12 cellular contexts compared by ENCODE assay signal in the genomic region with DNA sequence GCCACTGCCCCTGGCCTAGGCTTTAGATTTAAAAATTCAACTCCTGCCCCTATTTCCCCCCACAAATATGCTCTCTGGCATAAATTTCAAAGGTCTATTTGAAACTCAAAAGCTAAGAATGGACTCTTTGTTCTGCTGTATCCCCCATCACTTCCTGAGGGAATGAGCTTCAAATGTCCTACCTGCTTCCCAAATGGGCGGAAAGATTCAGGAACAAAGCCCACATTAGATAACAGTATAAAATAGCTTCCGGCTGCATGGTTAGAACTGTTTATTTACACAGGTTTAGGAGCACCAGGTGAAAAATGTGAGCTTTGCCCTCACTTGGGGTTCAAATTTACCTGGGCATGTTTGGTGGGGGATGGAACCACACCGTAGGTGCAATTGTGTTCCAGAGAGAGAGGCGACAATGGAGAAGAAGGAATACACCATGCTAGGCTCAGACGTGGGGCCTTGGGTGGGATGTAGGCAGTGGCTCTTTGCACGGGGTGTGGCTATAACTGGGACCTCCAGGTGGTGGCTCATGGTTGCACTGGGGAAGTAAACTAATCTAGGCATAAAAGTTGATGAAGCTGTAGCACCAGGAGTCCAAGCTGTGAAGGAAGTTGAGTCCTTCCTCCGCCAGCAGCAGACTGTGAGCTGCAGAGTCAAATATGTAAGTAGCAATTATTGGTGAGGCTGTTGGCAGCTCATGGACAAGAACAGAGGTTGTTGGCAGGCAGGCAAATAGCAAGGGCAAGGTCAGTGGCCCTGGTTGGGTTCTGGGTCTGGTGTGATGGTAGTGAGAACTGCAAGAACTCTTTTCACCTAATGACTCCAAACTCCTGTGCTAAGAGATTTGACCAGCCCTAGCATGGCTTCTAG. TPM values are rescaled to one million over a fixed set of nuclear protein-coding genes. Genes with fewer than 3 reads are reported as not detected.
DNase-seq lines count a peak whose midpoint lies in the region; ATAC-seq, FAIRE-seq and TF ChIP-seq lines count a peak whose summit lies in the region.
"Had no signal": no experiment of that assay in that cellular context is flagged by ENCODE, and none has a peak within 500 bp of the region (broad histone marks: within the 10 kb centered on the region; RNA-seq: fewer than 3 reads in every experiment).

No MANE protein-coding gene starts in this region.

- TF ChIP-seq CTCF in HEK293 (tag by site-specific recombination; IDR thresholded peaks at IDR 0.05) (no peak), astrocyte (IDR thresholded peaks at IDR 0.05; ENCODE audit: insufficient read depth, low read depth, low read length) (no peak)

- no peaks in the 10 kb centered on the region for H3K36me3 Mint-ChIP-seq in astrocyte (ENCODE audit: low read depth, unreplicated experiment)
- H3K36me3 Mint-ChIP-seq in T-helper 2 cell treated with Interferon-gamma antibody and Interleukin-4, amounts not matched to agents 5 μg/mL and 100 μg/mL, for 36 hours (ENCODE audit: low read depth) = no peaks in the 10 kb centered on the region

- H3K27me3 ChIP-seq in astrocyte (ENCODE audit: insufficient read depth, low read length) = no peaks in the 10 kb centered on the region
- no peaks in the 10 kb centered on the region for H3K27me3 ChIP-seq in stomach smooth muscle (ENCODE audit: control insufficient read depth in 1 of 2, insufficient read depth in 2 of 2, low read length in 2 of 2)

- ATAC-seq in left colon = peak; percentile 64

- H3K27ac ChIP-seq in HEK293 (ENCODE audit: extremely low read depth, low read depth, low read length) (peak overlapping the region; percentile 1; the same call in 1 of the 2 replicates), astrocyte (ENCODE audit: low read depth, low read length) (peak overlapping the region; percentile 87), stomach smooth muscle (ENCODE audit: low read length) (peak overlapping the region; percentile 76)

- H3K9ac ChIP-seq in astrocyte (ENCODE audit: low read length) (peak overlapping the region; percentile 70), stomach smooth muscle (ENCODE audit: low read length in 2 of 2) (no peak overlapping the region)

- H3K4me2 ChIP-seq in astrocyte (ENCODE audit: low read length) = peak overlapping the region; percentile 79

- POLR2A ChIA-PET in HEK293 (lab: Yijun Ruan, JAX) = interaction anchor here (1.3 to 1.5 kb wide), 2 partner anchors 41 to 62 kb away, joined by 5 to 7 read pairs; a partner anchor contains a TSS

- H3K36me3 ChIP-seq in HEK293 (ENCODE audit: control insufficient read depth in 2 of 2, insufficient read depth in 1 of 2, low read length in 2 of 2) (no peaks in the 10 kb centered on the region), astrocyte (ENCODE audit: insufficient read depth, low read length) (no peaks in the 10 kb centered on the region), stomach smooth muscle (ENCODE audit: control insufficient read depth in 2 of 2, insufficient read depth in 2 of 2, low read length in 2 of 2) (no peaks in the 10 kb centered on the region)

- H3K4me1 ChIP-seq in HEK293 (ENCODE audit: control insufficient read depth, insufficient read depth, low read length) (peaks cover 9% of the 10 kb centered on the region), astrocyte (ENCODE audit: insufficient read depth, low read length) (peaks cover 41% of the 10 kb centered on the region), stomach smooth muscle (ENCODE audit: control insufficient read depth, insufficient read depth, low read length) (peaks cover 45% of the 10 kb centered on the region)

- DNase-seq in astrocyte (ENCODE audit: low read depth) = no peak
- peak; percentile 45 to 54 for DNase-seq in left colon
- DNase-seq in GM19239 (ENCODE audit: insufficient read length, low spot score) = no peak
- no peak for DNase-seq in posterior vena cava (ENCODE audit: low spot score)
- no peak for DNase-seq in T-helper 2 cell treated with Interferon-gamma antibody and Interleukin-4, amounts not matched to agents 5 μg/mL and 100 μg/mL, for 36 hours (ENCODE audit: low spot score)
- no peak for DNase-seq in activated CD8-positive, alpha-beta memory T cell treated with anti-CD3 and anti-CD28 coated beads for 24 hours
- DNase-seq: activated CD4-positive, alpha-beta T cell treated with anti-CD3 and anti-CD28 coated beads, Interleukin-2, amount 10 ng/mL, durations not matched to agents 7 days and 5 days; activated naive CD4-positive, alpha-beta T cell treated with anti-CD3 and anti-CD28 coated beads for 36 hours; NCI-H2081; SHP77 treated with DMSO at 0.1 percent for 48 hours had no signal

- H3K27me3 Mint-ChIP-seq in astrocyte (ENCODE audit: low read depth, unreplicated experiment) = no peaks in the 10 kb centered on the region
- peaks cover 3% of the 10 kb centered on the region for H3K27me3 Mint-ChIP-seq in T-helper 2 cell treated with Interferon-gamma antibody and Interleukin-4, amounts not matched to agents 5 μg/mL and 100 μg/mL, for 36 hours (ENCODE audit: low read depth)
- H3K27me3 Mint-ChIP-seq: activated CD4-positive, alpha-beta T cell treated with anti-CD3 and anti-CD28 coated beads, Interleukin-2, amount 10 ng/mL, durations not matched to agents 7 days and 5 days had no signal

- no peak overlapping the region for H3K4me3 Mint-ChIP-seq in astrocyte (ENCODE audit: unreplicated experiment)
- no peak overlapping the region for H3K4me3 Mint-ChIP-seq in T-helper 2 cell treated with Interferon-gamma antibody and Interleukin-4, amounts not matched to agents 5 μg/mL and 100 μg/mL, for 36 hours
- H3K4me3 Mint-ChIP-seq: activated CD4-positive, alpha-beta T cell treated with anti-CD3 and anti-CD28 coated beads, Interleukin-2, amount 10 ng/mL, durations not matched to agents 7 days and 5 days; activated naive CD4-positive, alpha-beta T cell treated with anti-CD3 and anti-CD28 coated beads for 36 hours had no signal

- H3K9me3 Mint-ChIP-seq in astrocyte (ENCODE audit: unreplicated experiment) = peaks cover 2% of the 10 kb centered on the region
- no peaks in the 10 kb centered on the region for H3K9me3 Mint-ChIP-seq in T-helper 2 cell treated with Interferon-gamma antibody and Interleukin-4, amounts not matched to agents 5 μg/mL and 100 μg/mL, for 36 hours
- H3K9me3 Mint-ChIP-seq: activated CD4-positive, alpha-beta T cell treated with anti-CD3 and anti-CD28 coated beads, Interleukin-2, amount 10 ng/mL, durations not matched to agents 7 days and 5 days; activated naive CD4-positive, alpha-beta T cell treated with anti-CD3 and anti-CD28 coated beads for 36 hours had no signal

- H3K9me3 ChIP-seq in HEK293 (ENCODE audit: control insufficient read depth, insufficient read depth, low read depth, low read length) (no peaks in the 10 kb centered on the region), astrocyte (ENCODE audit: insufficient read depth, low read depth, low read length) (no peaks in the 10 kb centered on the region), stomach smooth muscle (ENCODE audit: control insufficient read depth in 2 of 2, low read length in 2 of 2) (no peaks in the 10 kb centered on the region)

- no peak overlapping the region for H2AFZ ChIP-seq in astrocyte (ENCODE audit: low read depth, low read length)

- CTCF ChIA-PET in HEK293 (lab: Yijun Ruan, JAX) = interaction anchor here (0.6 kb wide), 1 partner anchor 908 kb away, joined by 3 read pairs; no protein-coding TSS in a partner anchor

- H3K4me1 Mint-ChIP-seq in astrocyte (ENCODE audit: low read depth, unreplicated experiment) = peaks cover 45% of the 10 kb centered on the region
- H3K4me1 Mint-ChIP-seq in T-helper 2 cell treated with Interferon-gamma antibody and Interleukin-4, amounts not matched to agents 5 μg/mL and 100 μg/mL, for 36 hours (ENCODE audit: low read depth) = no peaks in the 10 kb centered on the region
- H3K4me1 Mint-ChIP-seq: activated CD4-positive, alpha-beta T cell treated with anti-CD3 and anti-CD28 coated beads, Interleukin-2, amount 10 ng/mL, durations not matched to agents 7 days and 5 days had no signal

- H3K4me3 ChIP-seq in HEK293 (ENCODE audit: low read depth, low read length) (no peak overlapping the region), astrocyte (ENCODE audit: insufficient read depth, low read depth, low read length) (peak overlapping the region; percentile 17), stomach smooth muscle (ENCODE audit: low read length in 2 of 2) (peak overlapping the region; percentile 28 to 40)

- peak overlapping the region; percentile 97 for H3K27ac Mint-ChIP-seq in astrocyte (ENCODE audit: unreplicated experiment)
- no peak overlapping the region for H3K27ac Mint-ChIP-seq in T-helper 2 cell treated with Interferon-gamma antibody and Interleukin-4, amounts not matched to agents 5 μg/mL and 100 μg/mL, for 36 hours
- H3K27ac Mint-ChIP-seq: activated CD4-positive, alpha-beta T cell treated with anti-CD3 and anti-CD28 coated beads, Interleukin-2, amount 10 ng/mL, durations not matched to agents 7 days and 5 days; activated naive CD4-positive, alpha-beta T cell treated with anti-CD3 and anti-CD28 coated beads for 36 hours had no signal

- H3K79me2 ChIP-seq in astrocyte (ENCODE audit: insufficient read depth, low read length) = no peaks in the 10 kb centered on the region

- intact Hi-C loops in left colon (cut with DNase I, micrococcal nuclease) (loop anchor here in 1 of 2 donors (10.0 kb wide), 1 partner anchor 67 kb away; a partner anchor contains a TSS), posterior vena cava (cut with DNase I) (loop anchor here (5.0 kb wide), 2 partner anchors 44 to 64 kb away; a partner anchor contains a TSS)

- H4K20me1 ChIP-seq in astrocyte (ENCODE audit: insufficient read depth, low read length) = no peaks in the 10 kb centered on the region

- FAIRE-seq in astrocyte (lab: Jason Lieb, UNC) (no peak), GM19239 (lab: Jason Lieb, UNC) (no peak)

TF ChIP-seq in HEK293, 187 proteins besides CTCF, POLR2A, EP300 and RAD21:
- peak; percentile 22; the same call in 1 of the 2 replicates for TF ChIP-seq GLIS1 (tag by site-specific recombination; IDR thresholded peaks at IDR 0.05)
- TF ChIP-seq ZBTB17 (tag by site-specific recombination; IDR thresholded peaks at IDR 0.05) = 0 out of 2 replicates have a peak, but pooled peaks have one; percentile 13
- no peak for TF ChIP-seq PRDM1 (tag by site-specific recombination; IDR thresholded peaks at IDR 0.05)
- TF ChIP-seq ZNF600 (tag by site-specific recombination; IDR thresholded peaks at IDR 0.05) = 0 out of 2 replicates have a peak, but pooled peaks have one; percentile 34
- no peak for TF ChIP-seq ZNF621 (tag by site-specific recombination; IDR thresholded peaks at IDR 0.05)
- 0 out of 2 replicates have a peak, but pooled peaks have one; percentile 18 for TF ChIP-seq SP7 (tag by site-specific recombination; IDR thresholded peaks at IDR 0.05)
TF ChIP-seq in HEK293: peak in this region for 4.

RNA-seq across cellular contexts. Expression of a gene that starts 41.5 kb away (rescaled TPM):
- total RNA-seq in astrocyte = 90.0 and 92.4 TPM in 2 replicates
- total RNA-seq in left colon = 10 to 100 TPM; 66.5 to 84.0 TPM
- total RNA-seq in posterior vena cava = 10 to 100 TPM; 74.1 to 77.4 TPM

Comparison
In these comparisons a context has a peak if more than half of its experiments do, and no peak if none do; other contexts are left out.
1. H3K27ac ChIP-seq: peak in every context shown above with its lines; median percentile 87 in astrocyte; 76 in stomach smooth muscle; 1 in HEK293.
2. DNase-seq: peak in left colon (2 of 2); none in astrocyte (single experiment), GM19239 (single experiment), posterior vena cava (single experiment), T-helper 2 cell treated with Interferon-gamma antibody and Interleukin-4, amounts not matched to agents 5 μg/mL and 100 μg/mL, for 36 hours (single experiment) and activated CD8-positive, alpha-beta memory T cell treated with anti-CD3 and anti-CD28 coated beads for 24 hours (single experiment).